Comparison of ENCODE assay signal across 1 cellular context in the genomic region with DNA sequence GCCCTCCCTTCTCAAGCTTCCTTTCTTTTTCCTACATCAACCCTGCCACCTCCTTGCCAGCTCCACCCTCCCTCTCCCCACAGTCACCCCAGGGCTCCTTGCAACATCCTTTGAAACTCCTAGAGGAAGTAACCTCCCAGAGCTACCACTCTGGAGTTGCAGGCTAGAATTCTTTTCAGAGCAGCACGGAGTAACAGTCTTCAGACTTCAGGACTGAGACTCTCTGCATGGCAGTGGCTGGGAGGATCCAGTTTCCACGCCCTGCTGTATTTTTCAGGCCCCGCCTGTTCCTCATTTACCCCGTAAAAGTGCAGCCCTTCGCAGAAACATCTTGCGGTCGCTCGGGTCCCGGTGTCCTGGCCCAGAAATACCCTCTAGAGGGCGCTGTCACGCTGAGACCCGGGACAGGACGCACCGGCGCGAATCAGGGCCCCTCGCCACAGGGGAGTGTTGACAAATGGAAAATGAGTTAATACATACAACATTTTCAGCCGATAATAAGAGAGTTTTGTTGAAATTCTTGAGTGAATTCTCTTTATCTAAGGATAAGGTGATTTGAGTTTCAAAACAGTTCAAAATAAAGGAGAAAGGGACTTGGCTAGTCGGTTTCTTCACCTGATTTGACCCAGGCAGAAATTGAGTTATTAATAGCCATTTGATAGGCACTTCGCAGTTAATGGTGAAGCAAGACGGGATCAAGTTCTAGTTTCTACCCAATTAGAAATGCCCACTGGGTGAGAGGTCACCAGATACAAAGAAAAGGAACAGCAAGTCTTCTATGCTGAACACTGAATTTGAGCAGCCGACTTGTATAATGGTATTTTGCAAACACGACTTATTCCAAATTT.
A peak's percentile ranks its signal among the peaks of the same experiment; 100 is the strongest.
TF ChIP-seq lines count a peak whose summit lies in the region.

No MANE protein-coding gene starts in this region.

TF ChIP-seq in K562, 482 proteins besides CTCF, POLR2A, EP300 and RAD21 (continued from another document and continues in another):
- TF ChIP-seq, protein P1, sequence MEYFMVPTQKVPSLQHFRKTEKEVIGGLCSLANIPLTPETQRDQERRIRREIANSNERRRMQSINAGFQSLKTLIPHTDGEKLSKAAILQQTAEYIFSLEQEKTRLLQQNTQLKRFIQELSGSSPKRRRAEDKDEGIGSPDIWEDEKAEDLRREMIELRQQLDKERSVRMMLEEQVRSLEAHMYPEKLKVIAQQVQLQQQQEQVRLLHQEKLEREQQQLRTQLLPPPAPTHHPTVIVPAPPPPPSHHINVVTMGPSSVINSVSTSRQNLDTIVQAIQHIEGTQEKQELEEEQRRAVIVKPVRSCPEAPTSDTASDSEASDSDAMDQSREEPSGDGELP (CRISPR knock-in tag; IDR thresholded peaks at IDR 0.05; ENCODE audit: borderline replicate concordance): peak; percentile 64; the same call in 1 of the 2 replicates
- TF ChIP-seq ZNF41 (CRISPR knock-in tag; conservative IDR thresholded peaks at IDR 0.05) (no peak), TEAD2 (tag; IDR thresholded peaks at IDR 0.05) (no peak), CEBPB (tag; IDR thresholded peaks at IDR 0.05) (peak; percentile 26; the same call in 1 of the 2 replicates), MEIS2 (IDR thresholded peaks at IDR 0.05; ENCODE audit: partially characterized antibody) (peak; percentile 44), JUNB (CRISPR knock-in tag; conservative IDR thresholded peaks at IDR 0.05) (no peak), CBX2 (IDR thresholded peaks at IDR 0.05; ENCODE audit: insufficient read depth, low read length, poor library complexity, severe bottlenecking) (no peak), BRD9 (IDR thresholded peaks at IDR 0.05; ENCODE audit: low read depth, partially characterized antibody) (no peak), FOXJ3 (CRISPR knock-in tag; IDR thresholded peaks at IDR 0.05) (no peak), CCAR2 (IDR thresholded peaks at IDR 0.05; ENCODE audit: low read depth, low read length) (no peak), CREB1 (IDR thresholded peaks at IDR 0.05) (0 out of 2 replicates have a peak, but pooled peaks have one; percentile 16), CREB1 (CRISPR knock-in tag; IDR thresholded peaks at IDR 0.05) (no peak), TCF7L2 (IDR thresholded peaks at IDR 0.05; ENCODE audit: low read depth, low read length) (no peak), POLR2AphosphoS5 (IDR thresholded peaks at IDR 0.05; ENCODE audit: control insufficient read depth, insufficient read depth, low read depth, low read length) (no peak), GABPB2 (CRISPR knock-in tag; conservative IDR thresholded peaks at IDR 0.05) (no peak), ZNF79 (CRISPR knock-in tag; IDR thresholded peaks at IDR 0.05; ENCODE audit: low read depth) (no peak), TEAD4 (IDR thresholded peaks at IDR 0.05; ENCODE audit: low read length) (no peak), TEAD4 (CRISPR knock-in tag; IDR thresholded peaks at IDR 0.05; ENCODE audit: borderline replicate concordance) (no peak), NELFE (IDR thresholded peaks at IDR 0.05; ENCODE audit: insufficient read depth, insufficient read length) (no peak), HMGN3 (IDR thresholded peaks at IDR 0.05; ENCODE audit: borderline replicate concordance, extremely low read depth, insufficient read length, low read depth, low read length) (peak; percentile 40), ZNF589 (CRISPR knock-in tag; IDR thresholded peaks at IDR 0.05; ENCODE audit: low read depth) (no peak), KHSRP (IDR thresholded peaks at IDR 0.05) (no peak), FOXJ2 (tag; IDR thresholded peaks at IDR 0.05) (no peak), GABPB1 (CRISPR knock-in tag; IDR thresholded peaks at IDR 0.05) (peak; percentile 63; the same call in 1 of the 2 replicates), U2AF2 (optimal IDR thresholded peaks at IDR 0.05; ENCODE audit: low read depth, low read length) (no peak), ZNF699 (CRISPR knock-in tag; IDR thresholded peaks at IDR 0.05; ENCODE audit: insufficient replicate concordance) (no peak), KLF1 (tag; IDR thresholded peaks at IDR 0.05) (no peak), RCOR1 (IDR thresholded peaks at IDR 0.05; ENCODE audit: borderline replicate concordance in 1 of 2, low read depth in 2 of 2, low read length in 2 of 2) (peak in 1 of 2 experiments; percentile 31; a peak in 1 of 4 replicates), RBM25 (IDR thresholded peaks at IDR 0.05; ENCODE audit: low read depth, low read length, severe bottlenecking) (no peak), C11orf30 (IDR thresholded peaks at IDR 0.05; ENCODE audit: low read depth) (no peak), TGIF2 (CRISPR knock-in tag; IDR thresholded peaks at IDR 0.05) (no peak), JUN (IDR thresholded peaks at IDR 0.05; ENCODE audit: borderline replicate concordance, low read depth, low read length) (no peak), JUN (CRISPR knock-in tag; IDR thresholded peaks at IDR 0.05; ENCODE audit: borderline replicate concordance) (no peak), SP1 (CRISPR knock-in tag; IDR thresholded peaks at IDR 0.05) (peak; percentile 49; the same call in 1 of the 2 replicates), MCM5 (IDR thresholded peaks at IDR 0.05; ENCODE audit: low read depth) (no peak), NCOA6 (IDR thresholded peaks at IDR 0.05) (no peak), DACH1 (IDR thresholded peaks at IDR 0.05; ENCODE audit: partially characterized antibody) (peak; percentile 71), SMAD3 (CRISPR knock-in tag; conservative IDR thresholded peaks at IDR 0.05) (no peak), ILF3 (IDR thresholded peaks at IDR 0.05; ENCODE audit: borderline replicate concordance) (no peak)
- TF ChIP-seq, protein P2, sequence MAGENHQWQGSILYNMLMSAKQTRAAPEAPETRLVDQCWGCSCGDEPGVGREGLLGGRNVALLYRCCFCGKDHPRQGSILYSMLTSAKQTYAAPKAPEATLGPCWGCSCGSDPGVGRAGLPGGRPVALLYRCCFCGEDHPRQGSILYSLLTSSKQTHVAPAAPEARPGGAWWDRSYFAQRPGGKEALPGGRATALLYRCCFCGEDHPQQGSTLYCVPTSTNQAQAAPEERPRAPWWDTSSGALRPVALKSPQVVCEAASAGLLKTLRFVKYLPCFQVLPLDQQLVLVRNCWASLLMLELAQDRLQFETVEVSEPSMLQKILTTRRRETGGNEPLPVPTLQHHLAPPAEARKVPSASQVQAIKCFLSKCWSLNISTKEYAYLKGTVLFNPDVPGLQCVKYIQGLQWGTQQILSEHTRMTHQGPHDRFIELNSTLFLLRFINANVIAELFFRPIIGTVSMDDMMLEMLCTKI (IDR thresholded peaks at IDR 0.05; ENCODE audit: partially characterized antibody): no peak
- TF ChIP-seq, protein P3, sequence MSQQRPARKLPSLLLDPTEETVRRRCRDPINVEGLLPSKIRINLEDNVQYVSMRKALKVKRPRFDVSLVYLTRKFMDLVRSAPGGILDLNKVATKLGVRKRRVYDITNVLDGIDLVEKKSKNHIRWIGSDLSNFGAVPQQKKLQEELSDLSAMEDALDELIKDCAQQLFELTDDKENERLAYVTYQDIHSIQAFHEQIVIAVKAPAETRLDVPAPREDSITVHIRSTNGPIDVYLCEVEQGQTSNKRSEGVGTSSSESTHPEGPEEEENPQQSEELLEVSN (IDR thresholded peaks at IDR 0.05; ENCODE audit: borderline replicate concordance in 1 of 2, extremely low read depth in 1 of 2, insufficient read depth in 1 of 2, insufficient read length in 1 of 2, low read depth in 1 of 2, low read length in 1 of 2, poor library complexity in 1 of 2, severe bottlenecking in 1 of 2): no peak
- TF ChIP-seq, protein P4, sequence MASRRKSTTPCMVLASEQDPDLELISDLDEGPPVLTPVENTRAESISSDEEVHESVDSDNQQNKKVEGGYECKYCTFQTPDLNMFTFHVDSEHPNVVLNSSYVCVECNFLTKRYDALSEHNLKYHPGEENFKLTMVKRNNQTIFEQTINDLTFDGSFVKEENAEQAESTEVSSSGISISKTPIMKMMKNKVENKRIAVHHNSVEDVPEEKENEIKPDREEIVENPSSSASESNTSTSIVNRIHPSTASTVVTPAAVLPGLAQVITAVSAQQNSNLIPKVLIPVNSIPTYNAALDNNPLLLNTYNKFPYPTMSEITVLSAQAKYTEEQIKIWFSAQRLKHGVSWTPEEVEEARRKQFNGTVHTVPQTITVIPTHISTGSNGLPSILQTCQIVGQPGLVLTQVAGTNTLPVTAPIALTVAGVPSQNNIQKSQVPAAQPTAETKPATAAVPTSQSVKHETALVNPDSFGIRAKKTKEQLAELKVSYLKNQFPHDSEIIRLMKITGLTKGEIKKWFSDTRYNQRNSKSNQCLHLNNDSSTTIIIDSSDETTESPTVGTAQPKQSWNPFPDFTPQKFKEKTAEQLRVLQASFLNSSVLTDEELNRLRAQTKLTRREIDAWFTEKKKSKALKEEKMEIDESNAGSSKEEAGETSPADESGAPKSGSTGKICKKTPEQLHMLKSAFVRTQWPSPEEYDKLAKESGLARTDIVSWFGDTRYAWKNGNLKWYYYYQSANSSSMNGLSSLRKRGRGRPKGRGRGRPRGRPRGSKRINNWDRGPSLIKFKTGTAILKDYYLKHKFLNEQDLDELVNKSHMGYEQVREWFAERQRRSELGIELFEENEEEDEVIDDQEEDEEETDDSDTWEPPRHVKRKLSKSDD (conservative IDR thresholded peaks at IDR 0.05; ENCODE audit: low read length): no peak
- TF ChIP-seq, protein P5, sequence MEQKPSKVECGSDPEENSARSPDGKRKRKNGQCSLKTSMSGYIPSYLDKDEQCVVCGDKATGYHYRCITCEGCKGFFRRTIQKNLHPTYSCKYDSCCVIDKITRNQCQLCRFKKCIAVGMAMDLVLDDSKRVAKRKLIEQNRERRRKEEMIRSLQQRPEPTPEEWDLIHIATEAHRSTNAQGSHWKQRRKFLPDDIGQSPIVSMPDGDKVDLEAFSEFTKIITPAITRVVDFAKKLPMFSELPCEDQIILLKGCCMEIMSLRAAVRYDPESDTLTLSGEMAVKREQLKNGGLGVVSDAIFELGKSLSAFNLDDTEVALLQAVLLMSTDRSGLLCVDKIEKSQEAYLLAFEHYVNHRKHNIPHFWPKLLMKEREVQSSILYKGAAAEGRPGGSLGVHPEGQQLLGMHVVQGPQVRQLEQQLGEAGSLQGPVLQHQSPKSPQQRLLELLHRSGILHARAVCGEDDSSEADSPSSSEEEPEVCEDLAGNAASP (IDR thresholded peaks at IDR 0.05): no peak
- TF ChIP-seq, protein P6, sequence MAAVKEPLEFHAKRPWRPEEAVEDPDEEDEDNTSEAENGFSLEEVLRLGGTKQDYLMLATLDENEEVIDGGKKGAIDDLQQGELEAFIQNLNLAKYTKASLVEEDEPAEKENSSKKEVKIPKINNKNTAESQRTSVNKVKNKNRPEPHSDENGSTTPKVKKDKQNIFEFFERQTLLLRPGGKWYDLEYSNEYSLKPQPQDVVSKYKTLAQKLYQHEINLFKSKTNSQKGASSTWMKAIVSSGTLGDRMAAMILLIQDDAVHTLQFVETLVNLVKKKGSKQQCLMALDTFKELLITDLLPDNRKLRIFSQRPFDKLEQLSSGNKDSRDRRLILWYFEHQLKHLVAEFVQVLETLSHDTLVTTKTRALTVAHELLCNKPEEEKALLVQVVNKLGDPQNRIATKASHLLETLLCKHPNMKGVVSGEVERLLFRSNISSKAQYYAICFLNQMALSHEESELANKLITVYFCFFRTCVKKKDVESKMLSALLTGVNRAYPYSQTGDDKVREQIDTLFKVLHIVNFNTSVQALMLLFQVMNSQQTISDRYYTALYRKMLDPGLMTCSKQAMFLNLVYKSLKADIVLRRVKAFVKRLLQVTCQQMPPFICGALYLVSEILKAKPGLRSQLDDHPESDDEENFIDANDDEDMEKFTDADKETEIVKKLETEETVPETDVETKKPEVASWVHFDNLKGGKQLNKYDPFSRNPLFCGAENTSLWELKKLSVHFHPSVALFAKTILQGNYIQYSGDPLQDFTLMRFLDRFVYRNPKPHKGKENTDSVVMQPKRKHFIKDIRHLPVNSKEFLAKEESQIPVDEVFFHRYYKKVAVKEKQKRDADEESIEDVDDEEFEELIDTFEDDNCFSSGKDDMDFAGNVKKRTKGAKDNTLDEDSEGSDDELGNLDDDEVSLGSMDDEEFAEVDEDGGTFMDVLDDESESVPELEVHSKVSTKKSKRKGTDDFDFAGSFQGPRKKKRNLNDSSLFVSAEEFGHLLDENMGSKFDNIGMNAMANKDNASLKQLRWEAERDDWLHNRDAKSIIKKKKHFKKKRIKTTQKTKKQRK (IDR thresholded peaks at IDR 0.05; ENCODE audit: borderline replicate concordance, low read depth, low read length): no peak
- TF ChIP-seq, protein P7, sequence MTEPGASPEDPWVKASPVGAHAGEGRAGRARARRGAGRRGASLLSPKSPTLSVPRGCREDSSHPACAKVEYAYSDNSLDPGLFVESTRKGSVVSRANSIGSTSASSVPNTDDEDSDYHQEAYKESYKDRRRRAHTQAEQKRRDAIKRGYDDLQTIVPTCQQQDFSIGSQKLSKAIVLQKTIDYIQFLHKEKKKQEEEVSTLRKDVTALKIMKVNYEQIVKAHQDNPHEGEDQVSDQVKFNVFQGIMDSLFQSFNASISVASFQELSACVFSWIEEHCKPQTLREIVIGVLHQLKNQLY (CRISPR knock-in tag; conservative IDR thresholded peaks at IDR 0.05): no peak
- TF ChIP-seq, protein P8, sequence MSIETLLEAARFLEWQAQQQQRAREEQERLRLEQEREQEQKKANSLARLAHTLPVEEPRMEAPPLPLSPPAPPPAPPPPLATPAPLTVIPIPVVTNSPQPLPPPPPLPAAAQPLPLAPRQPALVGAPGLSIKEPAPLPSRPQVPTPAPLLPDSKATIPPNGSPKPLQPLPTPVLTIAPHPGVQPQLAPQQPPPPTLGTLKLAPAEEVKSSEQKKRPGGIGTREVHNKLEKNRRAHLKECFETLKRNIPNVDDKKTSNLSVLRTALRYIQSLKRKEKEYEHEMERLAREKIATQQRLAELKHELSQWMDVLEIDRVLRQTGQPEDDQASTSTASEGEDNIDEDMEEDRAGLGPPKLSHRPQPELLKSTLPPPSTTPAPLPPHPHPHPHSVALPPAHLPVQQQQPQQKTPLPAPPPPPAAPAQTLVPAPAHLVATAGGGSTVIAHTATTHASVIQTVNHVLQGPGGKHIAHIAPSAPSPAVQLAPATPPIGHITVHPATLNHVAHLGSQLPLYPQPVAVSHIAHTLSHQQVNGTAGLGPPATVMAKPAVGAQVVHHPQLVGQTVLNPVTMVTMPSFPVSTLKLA (conservative IDR thresholded peaks at IDR 0.05): peak in 1 of 2 experiments; percentile 62; a peak in 3 of 4 replicates
- TF ChIP-seq, protein P9, sequence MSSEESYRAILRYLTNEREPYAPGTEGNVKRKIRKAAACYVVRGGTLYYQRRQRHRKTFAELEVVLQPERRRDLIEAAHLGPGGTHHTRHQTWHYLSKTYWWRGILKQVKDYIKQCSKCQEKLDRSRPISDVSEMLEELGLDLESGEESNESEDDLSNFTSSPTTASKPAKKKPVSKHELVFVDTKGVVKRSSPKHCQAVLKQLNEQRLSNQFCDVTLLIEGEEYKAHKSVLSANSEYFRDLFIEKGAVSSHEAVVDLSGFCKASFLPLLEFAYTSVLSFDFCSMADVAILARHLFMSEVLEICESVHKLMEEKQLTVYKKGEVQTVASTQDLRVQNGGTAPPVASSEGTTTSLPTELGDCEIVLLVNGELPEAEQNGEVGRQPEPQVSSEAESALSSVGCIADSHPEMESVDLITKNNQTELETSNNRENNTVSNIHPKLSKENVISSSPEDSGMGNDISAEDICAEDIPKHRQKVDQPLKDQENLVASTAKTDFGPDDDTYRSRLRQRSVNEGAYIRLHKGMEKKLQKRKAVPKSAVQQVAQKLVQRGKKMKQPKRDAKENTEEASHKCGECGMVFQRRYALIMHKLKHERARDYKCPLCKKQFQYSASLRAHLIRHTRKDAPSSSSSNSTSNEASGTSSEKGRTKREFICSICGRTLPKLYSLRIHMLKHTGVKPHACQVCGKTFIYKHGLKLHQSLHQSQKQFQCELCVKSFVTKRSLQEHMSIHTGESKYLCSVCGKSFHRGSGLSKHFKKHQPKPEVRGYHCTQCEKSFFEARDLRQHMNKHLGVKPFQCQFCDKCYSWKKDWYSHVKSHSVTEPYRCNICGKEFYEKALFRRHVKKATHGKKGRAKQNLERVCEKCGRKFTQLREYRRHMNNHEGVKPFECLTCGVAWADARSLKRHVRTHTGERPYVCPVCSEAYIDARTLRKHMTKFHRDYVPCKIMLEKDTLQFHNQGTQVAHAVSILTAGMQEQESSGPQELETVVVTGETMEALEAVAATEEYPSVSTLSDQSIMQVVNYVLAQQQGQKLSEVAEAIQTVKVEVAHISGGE (CRISPR knock-in tag; IDR thresholded peaks at IDR 0.05): no peak
